Comparison of ENCODE assay signal across 22 cellular contexts in genomic region chr1:40027647-40028046, GRCh38.
"Had no signal": no experiment of that assay in that cellular context is flagged by ENCODE, and none has a peak within 500 bp of the region (broad histone marks: within the 10 kb centered on the region; RNA-seq: fewer than 3 reads in every experiment).

No MANE protein-coding gene starts in this region.

- DNase-seq: dermis blood vessel endothelial cell; dorsolateral prefrontal cortex; effector CD4-positive, alpha-beta T cell; effector memory CD4-positive, alpha-beta T cell; erythroblast; esophagus squamous epithelium; foreskin melanocyte; gastrocnemius medialis; glutamatergic neuron; head of caudate nucleus; heart right ventricle; hippocampal formation; left cardiac atrium; left lung; left ventricle myocardium superior; lower lobe of right lung; mesenchymal stem cell; mucosa of descending colon; naive B cell; naive thymus-derived CD8-positive, alpha-beta T cell had no signal

- H3K4me1 ChIP-seq: lower lobe of right lung had no signal

- ATAC-seq: esophagus mucosa; gastrocnemius medialis; heart right ventricle; left cardiac atrium; left lung; left ventricle myocardium superior; lower lobe of right lung; mucosa of descending colon; naive thymus-derived CD8-positive, alpha-beta T cell had no signal

- H3K27ac ChIP-seq: coronary artery, dorsolateral prefrontal cortex, esophagus squamous epithelium, gastrocnemius medialis, heart right ventricle, left lung, lower lobe of right lung had no signal

- H3K36me3 ChIP-seq: esophagus squamous epithelium, gastrocnemius medialis, heart right ventricle, left lung, lower lobe of right lung had no signal

- H3K4me3 ChIP-seq: coronary artery, dorsolateral prefrontal cortex, esophagus squamous epithelium, gastrocnemius medialis, heart right ventricle, left lung, lower lobe of right lung, mucosa of descending colon had no signal

- H3K27me3 ChIP-seq: dorsolateral prefrontal cortex, gastrocnemius medialis, heart right ventricle, left lung had no signal

- H3K9me3 ChIP-seq: gastrocnemius medialis, lower lobe of right lung had no signal
